21 cellular contexts compared by ENCODE assay signal in the genomic region with DNA sequence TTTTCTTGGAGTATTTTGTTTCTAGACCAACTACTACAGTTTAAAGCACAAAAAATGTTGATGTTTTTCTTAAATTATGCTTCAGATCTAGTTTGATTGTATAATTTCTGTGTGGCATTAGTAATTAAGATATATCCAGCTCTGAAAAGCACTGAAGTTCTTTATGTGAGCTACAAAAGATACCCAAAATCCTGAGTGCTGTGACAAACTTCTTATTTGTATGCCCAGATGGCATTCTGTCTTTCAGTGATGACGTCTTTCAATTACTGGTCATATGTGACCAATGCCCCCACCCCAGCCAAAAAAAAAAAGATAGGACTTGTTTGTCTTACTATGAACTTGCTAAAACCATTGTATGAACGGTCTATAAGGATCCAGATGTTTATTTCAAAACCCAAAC. TPM values are rescaled to one million over a fixed set of nuclear protein-coding genes. Genes with fewer than 3 reads are reported as not detected.
DNase-seq lines count a peak whose midpoint lies in the region; ATAC-seq and TF ChIP-seq lines count a peak whose summit lies in the region.
"Had no signal": no experiment of that assay in that cellular context is flagged by ENCODE, and none has a peak within 500 bp of the region (broad histone marks: within the 10 kb centered on the region; RNA-seq: fewer than 3 reads in every experiment).

No MANE protein-coding gene starts in this region.

- H3K36me3 ChIP-seq in CD4-positive, CD25-positive, alpha-beta regulatory T cell (ENCODE audit: control insufficient read depth, insufficient read depth, low read length) = peaks cover 74% of the 10 kb centered on the region
- H3K36me3 ChIP-seq in CD4-positive, alpha-beta memory T cell (ENCODE audit: insufficient read depth, low read length) = peaks cover 37% of the 10 kb centered on the region
- peaks cover 0 to 99% (median 21%) of the 10 kb centered on the region in 9 donors for H3K36me3 ChIP-seq in heart right ventricle

- 94 to 97% methylated on average over 2 of the region's 2 CpGs for whole genome bisulfite sequencing in heart right ventricle, 2 donors

- peaks cover 27% of the 10 kb centered on the region for H3K4me1 ChIP-seq in CD4-positive, CD25-positive, alpha-beta regulatory T cell (ENCODE audit: control insufficient read depth, insufficient read depth, low read length, poor library complexity, severe bottlenecking)
- H3K4me1 ChIP-seq in CD4-positive, alpha-beta memory T cell (ENCODE audit: insufficient read depth, low read length) = peaks cover 41% of the 10 kb centered on the region
- peaks cover 0 to 21% (median 4%) of the 10 kb centered on the region in 9 donors for H3K4me1 ChIP-seq in heart right ventricle
- H3K4me1 ChIP-seq: Peyer's patch had no signal

- no peaks in the 10 kb centered on the region for H3K9me3 ChIP-seq in CD4-positive, CD25-positive, alpha-beta regulatory T cell (ENCODE audit: control insufficient read depth in 2 of 2, low read length in 2 of 2)
- no peaks in the 10 kb centered on the region for H3K9me3 ChIP-seq in CD4-positive, alpha-beta memory T cell (ENCODE audit: control insufficient read depth in 1 of 2, low read length in 2 of 2)
- no peaks in the 10 kb centered on the region for H3K9me3 ChIP-seq in heart right ventricle
- H3K9me3 ChIP-seq: HAP-1, Peyer's patch had no signal

- no peaks in the 10 kb centered on the region for H3K27me3 Mint-ChIP-seq in CD4-positive, CD25-positive, alpha-beta regulatory T cell
- H3K27me3 Mint-ChIP-seq in CD4-positive, alpha-beta memory T cell = no peaks in the 10 kb centered on the region
- H3K27me3 Mint-ChIP-seq in activated naive CD8-positive, alpha-beta T cell treated with anti-CD3 and anti-CD28 coated beads for 36 hours = no peaks in the 10 kb centered on the region
- H3K27me3 Mint-ChIP-seq in neural crest cell (ENCODE audit: low read depth) = no peaks in the 10 kb centered on the region

- CTCF ChIA-PET in CD4-positive, alpha-beta memory T cell (lab: Charles Lee; ENCODE audit: partially characterized antibody) = interaction anchor here (1.0 to 5.3 kb wide), 7 partner anchors 8 to 98 kb away, joined by 3 to 53 read pairs (median 3); no protein-coding TSS in a partner anchor

- H3K4me3 ChIP-seq in CD4-positive, CD25-positive, alpha-beta regulatory T cell (ENCODE audit: low read depth, low read length) = no peak overlapping the region
- no peak overlapping the region for H3K4me3 ChIP-seq in CD4-positive, alpha-beta memory T cell (ENCODE audit: low read length in 2 of 2)
- H3K4me3 ChIP-seq in heart right ventricle = no peak overlapping the region
- H3K4me3 ChIP-seq: GM23248, HAP-1, Peyer's patch had no signal

- no peak for ATAC-seq in CD4-positive, CD25-positive, alpha-beta regulatory T cell (ENCODE audit: low read depth in 2 of 2)
- no peak for ATAC-seq in heart right ventricle

- no peaks in the 10 kb centered on the region for H3K27me3 ChIP-seq in CD4-positive, CD25-positive, alpha-beta regulatory T cell (ENCODE audit: control insufficient read depth, insufficient read depth, low read length)
- no peaks in the 10 kb centered on the region for H3K27me3 ChIP-seq in CD4-positive, alpha-beta memory T cell (ENCODE audit: insufficient read depth, low read length)
- no peaks in the 10 kb centered on the region for H3K27me3 ChIP-seq in heart right ventricle
- H3K27me3 ChIP-seq: Peyer's patch had no signal

- H3K9me3 Mint-ChIP-seq in CD4-positive, CD25-positive, alpha-beta regulatory T cell = no peaks in the 10 kb centered on the region
- no peaks in the 10 kb centered on the region for H3K9me3 Mint-ChIP-seq in CD4-positive, alpha-beta memory T cell
- H3K9me3 Mint-ChIP-seq in activated naive CD8-positive, alpha-beta T cell treated with anti-CD3 and anti-CD28 coated beads for 36 hours = peaks cover 1% of the 10 kb centered on the region
- H3K9me3 Mint-ChIP-seq in neural crest cell = no peaks in the 10 kb centered on the region

- in situ Hi-C loops in GM13977 (cut with MboI; ENCODE audit: low pct_unique_long_range_greater_than_20kb, low sequenced_read_pairs, unreplicated experiment) = no loop called here

- POLR2A ChIA-PET in CD4-positive, alpha-beta memory T cell (lab: Charles Lee; ENCODE audit: partially characterized antibody) = interaction anchor here (3.2 kb wide), 1 partner anchor 53 kb away, joined by 13 read pairs; no protein-coding TSS in a partner anchor

- peaks cover 43 to 68% (median 49%) of the 10 kb centered on the region in 4 donors for H3K4me1 Mint-ChIP-seq in CD4-positive, CD25-positive, alpha-beta regulatory T cell
- peaks cover 25 to 49% (median 39%) of the 10 kb centered on the region in 4 donors for H3K4me1 Mint-ChIP-seq in CD4-positive, alpha-beta memory T cell
- H3K4me1 Mint-ChIP-seq in activated naive CD8-positive, alpha-beta T cell treated with anti-CD3 and anti-CD28 coated beads for 36 hours = peaks cover 51% of the 10 kb centered on the region
- no peaks in the 10 kb centered on the region for H3K4me1 Mint-ChIP-seq in neural crest cell

- TF ChIP-seq CTCF in neural crest cell (conservative IDR thresholded peaks at IDR 0.05) (no peak), GM13977 (IDR thresholded peaks at IDR 0.05; ENCODE audit: extremely low read depth, insufficient read depth, missing control alignments) (no peak), heart right ventricle (IDR thresholded peaks at IDR 0.05) (no peak)

- peaks cover 54% of the 10 kb centered on the region for H3K36me3 Mint-ChIP-seq in CD4-positive, CD25-positive, alpha-beta regulatory T cell
- H3K36me3 Mint-ChIP-seq in CD4-positive, alpha-beta memory T cell = peaks cover 50 to 76% of the 10 kb centered on the region in 2 donors
- peaks cover 56% of the 10 kb centered on the region for H3K36me3 Mint-ChIP-seq in activated naive CD8-positive, alpha-beta T cell treated with anti-CD3 and anti-CD28 coated beads for 36 hours
- H3K36me3 Mint-ChIP-seq in neural crest cell (ENCODE audit: low read depth) = peaks cover 20% of the 10 kb centered on the region

- H3K27ac ChIP-seq in CD4-positive, CD25-positive, alpha-beta regulatory T cell (ENCODE audit: insufficient read depth, low read length, poor library complexity, severe bottlenecking) = peak overlapping the region; percentile 48
- no peak overlapping the region for H3K27ac ChIP-seq in CD4-positive, alpha-beta memory T cell (ENCODE audit: low read depth, low read length)
- H3K27ac ChIP-seq in heart right ventricle = no peak overlapping the region
- H3K27ac ChIP-seq: Peyer's patch had no signal

- intact Hi-C loops in CD4-positive, alpha-beta memory T cell (cut with micrococcal nuclease) = no loop called here
- intact Hi-C loops in heart right ventricle (cut with DNase I) = loop anchor here in 1 of 10 donors (5.0 kb wide), 1 partner anchor 54 kb away; a partner anchor contains a TSS

- no peak for DNase-seq in CD4-positive, CD25-positive, alpha-beta regulatory T cell
- DNase-seq in CD4-positive, alpha-beta memory T cell = no peak
- no peak for DNase-seq in activated naive CD8-positive, alpha-beta T cell treated with anti-CD3 and anti-CD28 coated beads for 36 hours
- DNase-seq in neural crest cell (ENCODE audit: low read depth, low spot score) (no peak), GM13977 (ENCODE audit: low spot score) (no peak), heart right ventricle (no peak), NCI-H1105 treated with DMSO at 0.1 percent for 48 hours (lab: John Stamatoyannopoulos, UW) (no peak)
- DNase-seq: ACHN, C1 segment of cervical spinal cord, COR-L47, DMS 273 treated with DMSO at 0.1 percent for 48 hours, DND-41, GM23248, IMR-90, NCI-H1436, NCI-H2029, NCI-H2171, NCI-H446 treated with DMSO at 0.1 percent for 48 hours, NCI-H69, Peyer's patch had no signal

- peak overlapping the region in 2 of 3 donors; percentile 64 to 85 for H3K27ac Mint-ChIP-seq in CD4-positive, CD25-positive, alpha-beta regulatory T cell
- H3K27ac Mint-ChIP-seq in CD4-positive, alpha-beta memory T cell = peak overlapping the region in 5 of 7 donors; percentile 30 to 91 (median 51)
- peak overlapping the region; percentile 42 for H3K27ac Mint-ChIP-seq in activated naive CD8-positive, alpha-beta T cell treated with anti-CD3 and anti-CD28 coated beads for 36 hours
- H3K27ac Mint-ChIP-seq in neural crest cell (ENCODE audit: unreplicated experiment) = peak overlapping the region; percentile 87

- no peak overlapping the region for H3K4me3 Mint-ChIP-seq in CD4-positive, CD25-positive, alpha-beta regulatory T cell
- H3K4me3 Mint-ChIP-seq in CD4-positive, alpha-beta memory T cell = no peak overlapping the region
- no peak overlapping the region for H3K4me3 Mint-ChIP-seq in activated naive CD8-positive, alpha-beta T cell treated with anti-CD3 and anti-CD28 coated beads for 36 hours
- H3K4me3 Mint-ChIP-seq in neural crest cell = no peak overlapping the region

RNA-seq across cellular contexts. Expression of a gene that starts 51.3 kb away (rescaled TPM):
- 105 TPM for total RNA-seq in CD4-positive, CD25-positive, alpha-beta regulatory T cell
- polyA plus RNA-seq in CD4-positive, CD25-positive, alpha-beta regulatory T cell = 10 to 100 TPM; 33.0 to 48.3 (median 44.9) TPM
- total RNA-seq in CD4-positive, alpha-beta memory T cell = 10 to 100 TPM; 60.9 to 61.2 TPM
- polyA plus RNA-seq in CD4-positive, alpha-beta memory T cell = 10 to 100 TPM; 28.8 to 33.4 TPM
- 10 to 100 TPM; 29.6 to 30.7 TPM for total RNA-seq in activated naive CD8-positive, alpha-beta T cell treated with anti-CD3 and anti-CD28 coated beads for 36 hours
- total RNA-seq in neural crest cell (41.0 and 42.6 TPM in 2 replicates), heart right ventricle (10 to 100 TPM; 25.4 to 39.7 (median 28.6) TPM)
- 10 to 100 TPM; 20.2 to 26.6 TPM for polyA plus RNA-seq in heart right ventricle

RNA-seq across cellular contexts. Expression of a gene that starts 54.3 kb away (rescaled TPM):
- 330 TPM for total RNA-seq in CD4-positive, CD25-positive, alpha-beta regulatory T cell
- 100 to 1,000 TPM; 583 to 771 (median 683) TPM for polyA plus RNA-seq in CD4-positive, CD25-positive, alpha-beta regulatory T cell
- 100 to 1,000 TPM; 383 to 397 TPM for total RNA-seq in CD4-positive, alpha-beta memory T cell
- 100 to 1,000 TPM; 752 to 839 TPM for polyA plus RNA-seq in CD4-positive, alpha-beta memory T cell
- total RNA-seq in activated naive CD8-positive, alpha-beta T cell treated with anti-CD3 and anti-CD28 coated beads for 36 hours = 100 to 1,000 TPM; 299 to 310 TPM
- total RNA-seq in neural crest cell (153 and 165 TPM in 2 replicates), heart right ventricle (10 to 100 TPM; 67.5 to 98.7 (median 78.3) TPM)
- 10 to 100 TPM; 18.7 to 25.3 TPM for polyA plus RNA-seq in heart right ventricle
